ENCODE assay signal across 18 cellular contexts in genomic region chr7:70797109-70797514, GRCh38.
DNase-seq lines count a peak whose midpoint lies in the region; ATAC-seq, FAIRE-seq and TF ChIP-seq lines count a peak whose summit lies in the region.
"Had no signal": no experiment of that assay in that cellular context is flagged by ENCODE, and none has a peak within 500 bp of the region (broad histone marks: within the 10 kb centered on the region; RNA-seq: fewer than 3 reads in every experiment).

No MANE protein-coding gene starts in this region.

- H3K4me1 Mint-ChIP-seq in central memory CD8-positive, alpha-beta T cell, result peaks cover 12% of the 10 kb centered on the region
- peaks cover 26% of the 10 kb centered on the region for H3K4me1 Mint-ChIP-seq in nephron progenitor cell

- no peak for TF ChIP-seq CTCF in DND-41 (IDR thresholded peaks at IDR 0.05; ENCODE audit: borderline replicate concordance, extremely low read depth, low read length, poor library complexity, severe bottlenecking)
- no peak for TF ChIP-seq CTCF in nephron progenitor cell (IDR thresholded peaks at IDR 0.05)

- H3K9ac ChIP-seq in DND-41 (ENCODE audit: low read depth, low read length), result no peak overlapping the region
- H3K9ac ChIP-seq: BLaER1, parathyroid adenoma had no signal

- peaks cover 21% of the 10 kb centered on the region; the same call in 1 of the 2 replicates for H3K36me3 ChIP-seq in DND-41 (ENCODE audit: insufficient read depth, low read length)
- H3K36me3 ChIP-seq: SJSA1 had no signal

- H3K27me3 ChIP-seq in DND-41 (ENCODE audit: insufficient read depth, low read length, poor library complexity), result no peaks in the 10 kb centered on the region
- H3K27me3 ChIP-seq: BLaER1, SJSA1 had no signal

- peak overlapping the region; percentile 93 for H3K27ac Mint-ChIP-seq in central memory CD8-positive, alpha-beta T cell (ENCODE audit: low read depth)
- H3K27ac Mint-ChIP-seq in nephron progenitor cell, result peak overlapping the region; percentile 91
- H3K27ac Mint-ChIP-seq: activated naive CD8-positive, alpha-beta T cell had no signal

- H4K20me1 ChIP-seq in DND-41 (ENCODE audit: insufficient read depth, low read length), result no peaks in the 10 kb centered on the region

- H3K27ac ChIP-seq in DND-41 (ENCODE audit: low read length), result no peak overlapping the region
- H3K27ac ChIP-seq: BLaER1, parathyroid adenoma, SJSA1 had no signal

- H3K27me3 Mint-ChIP-seq in central memory CD8-positive, alpha-beta T cell, result no peaks in the 10 kb centered on the region
- H3K27me3 Mint-ChIP-seq in nephron progenitor cell (ENCODE audit: low read depth, poor library complexity), result peaks cover 2% of the 10 kb centered on the region
- H3K27me3 Mint-ChIP-seq: activated naive CD8-positive, alpha-beta T cell had no signal

- H2AFZ ChIP-seq in DND-41 (ENCODE audit: low read depth, low read length), result no peak overlapping the region
- H2AFZ ChIP-seq: parathyroid adenoma had no signal

- H3K9me3 Mint-ChIP-seq in central memory CD8-positive, alpha-beta T cell, result peaks cover 15% of the 10 kb centered on the region
- peaks cover 25% of the 10 kb centered on the region for H3K9me3 Mint-ChIP-seq in nephron progenitor cell

- TF ChIP-seq POLR2A in GM12891 (IDR thresholded peaks at IDR 0.05; ENCODE audit: low read depth, low read length), result no peak

- DNase-seq in DND-41, result no peak
- peak; percentile 5 for DNase-seq in NCI-H226
- no peak for DNase-seq in central memory CD8-positive, alpha-beta T cell (ENCODE audit: low spot score in 2 of 2)
- peak; percentile 30 for DNase-seq in nephron progenitor cell
- DNase-seq in DMS114 treated with DMSO at 0.1 percent for 48 hours (lab: John Stamatoyannopoulos, UW; ENCODE audit: unreplicated experiment), result no peak
- DNase-seq in left cardiac atrium, result no peak
- no peak for DNase-seq in GM12891 (ENCODE audit: insufficient read length, low spot score)
- DNase-seq: activated CD4-positive, CD25-positive, alpha-beta regulatory T cell; Kasumi-1; midbrain; NCI-H345; stimulated activated naive CD8-positive, alpha-beta T cell treated with anti-CD3 and anti-CD28 coated beads, Interleukin-15, Interleukin-2, amounts not matched to agents 100 U/mL and 50 U/mL, for 24 hours had no signal

- no peak overlapping the region for H3K4me2 ChIP-seq in DND-41 (ENCODE audit: insufficient read depth, low read length)
- H3K4me2 ChIP-seq: BLaER1 had no signal

- no peak overlapping the region for H3K4me3 Mint-ChIP-seq in central memory CD8-positive, alpha-beta T cell
- H3K4me3 Mint-ChIP-seq in nephron progenitor cell, result no peak overlapping the region
- H3K4me3 Mint-ChIP-seq: activated naive CD8-positive, alpha-beta T cell had no signal

- H3K9me3 ChIP-seq in DND-41 (ENCODE audit: insufficient read depth, low read length, severe bottlenecking), result peaks cover 25% of the 10 kb centered on the region

- H3K4me3 ChIP-seq in DND-41 (ENCODE audit: low read depth in 1 of 2, low read length in 2 of 2), result no peak overlapping the region
- H3K4me3 ChIP-seq: BLaER1, SJSA1 had no signal

- intact Hi-C loops in left cardiac atrium (cut with DNase I), result no loop called here

- peak; percentile 36; the same call in 2 of the 3 replicates for ATAC-seq in DND-41 (ENCODE audit: insufficient read depth, low read depth)
- no peak for ATAC-seq in central memory CD8-positive, alpha-beta T cell (replicated peaks; ENCODE audit: extremely low read depth, poor library complexity, severe bottlenecking)
- no peak for ATAC-seq in left cardiac atrium
- ATAC-seq: stimulated activated naive CD8-positive, alpha-beta T cell treated with anti-CD3 and anti-CD28 coated beads, Interleukin-15, Interleukin-2, amounts not matched to agents 100 U/mL and 50 U/mL, for 24 hours had no signal

- FAIRE-seq in GM12891 (lab: Jason Lieb, UNC), result no peak
- FAIRE-seq: endometrium, frontal cortex had no signal

- no peaks in the 10 kb centered on the region for H3K79me2 ChIP-seq in DND-41 (ENCODE audit: insufficient read depth, low read length)
- H3K79me2 ChIP-seq: parathyroid adenoma had no signal

- H3K36me3 Mint-ChIP-seq in central memory CD8-positive, alpha-beta T cell (ENCODE audit: insufficient read depth), result peaks cover 13% of the 10 kb centered on the region
- peaks cover 59% of the 10 kb centered on the region for H3K36me3 Mint-ChIP-seq in nephron progenitor cell (ENCODE audit: low read depth)
- H3K36me3 Mint-ChIP-seq: activated naive CD8-positive, alpha-beta T cell had no signal

- H3K4me1 ChIP-seq in DND-41 (ENCODE audit: insufficient read depth, low read length), result no peaks in the 10 kb centered on the region
- H3K4me1 ChIP-seq: parathyroid adenoma, SJSA1 had no signal

TF ChIP-seq in GM12891, 5 proteins besides CTCF, POLR2A, EP300 and RAD21:
- TF ChIP-seq SPI1 (IDR thresholded peaks at IDR 0.05; ENCODE audit: low read depth, low read length), result no peak
- TF ChIP-seq POU2F2 (IDR thresholded peaks at IDR 0.05; ENCODE audit: low read depth, low read length), result no peak
- no peak for TF ChIP-seq TAF1 (IDR thresholded peaks at IDR 0.05; ENCODE audit: low read depth, low read length)
- no peak for TF ChIP-seq PAX5 (IDR thresholded peaks at IDR 0.05; ENCODE audit: insufficient read depth, low read length, severe bottlenecking)
- no peak for TF ChIP-seq POLR2AphosphoS5 (IDR thresholded peaks at IDR 0.05; ENCODE audit: low read depth, low read length)

Comparison
In these comparisons a context has a peak if more than half of its experiments do, and no peak if none do; other contexts are left out.
1. DNase-seq: peak in NCI-H226 (single experiment) and nephron progenitor cell (single experiment); none in DND-41 (single experiment), central memory CD8-positive, alpha-beta T cell (0 of 2), DMS114 treated with DMSO at 0.1 percent for 48 hours (single experiment), left cardiac atrium (single experiment) and GM12891 (single experiment).